14 cellular contexts compared by ENCODE assay signal in genomic region chr19:35449347-35450043, GRCh38. TPM values are rescaled to one million over a fixed set of nuclear protein-coding genes. Genes with fewer than 3 reads are reported as not detected.
A peak's percentile ranks its signal among the peaks of the same experiment; 100 is the strongest.
DNase-seq lines count a peak whose midpoint lies in the region; ATAC-seq and TF ChIP-seq lines count a peak whose summit lies in the region.
"Had no signal": no experiment of that assay in that cellular context is flagged by ENCODE, and none has a peak within 500 bp of the region (broad histone marks: within the 10 kb centered on the region; RNA-seq: fewer than 3 reads in every experiment).

No MANE protein-coding gene starts in this region.

- WGBS in stomach, 5 donors: 45 to 69% (median 60%) methylated on average over 19 to 27 of the region's 27 CpGs

- peak; percentile 24 to 35 for DNase-seq in SHP77 (lab: John Stamatoyannopoulos, UW)
- DNase-seq in SHP77 treated with DMSO at 0.1 percent for 48 hours (lab: John Stamatoyannopoulos, UW): no peak
- peak; percentile 6 for DNase-seq in NCI-H1436 treated with DMSO at 0.1 percent for 48 hours (lab: John Stamatoyannopoulos, UW)
- peak; percentile 38 for DNase-seq in stomach
- DNase-seq in putamen (ENCODE audit: low spot score): no peak
- DNase-seq in activated naive CD4-positive, alpha-beta T cell (lab: John Stamatoyannopoulos, UW): no peak
- DNase-seq: activated CD4-positive, alpha-beta T cell treated with anti-CD3 and anti-CD28 coated beads for 4 hours; NCI-H2081 treated with DMSO at 0.1 percent for 48 hours had no signal

- H3K9me3 Mint-ChIP-seq in dendritic cell treated with granulocyte-macrophage colony-stimulating factor and Interleukin-4, amounts not matched to agents 40 ng/mL and 50 ng/mL, for 4 days: no peaks in the 10 kb centered on the region

- H3K27me3 Mint-ChIP-seq in dendritic cell treated with granulocyte-macrophage colony-stimulating factor and Interleukin-4, amounts not matched to agents 40 ng/mL and 50 ng/mL, for 4 days: peaks cover 29% of the 10 kb centered on the region

- peak overlapping the region in 2 of 4 donors; percentile 24 to 34 for H3K4me3 ChIP-seq in stomach
- H3K4me3 ChIP-seq: thoracic aorta had no signal

- H3K4me1 Mint-ChIP-seq in dendritic cell treated with granulocyte-macrophage colony-stimulating factor and Interleukin-4, amounts not matched to agents 40 ng/mL and 50 ng/mL, for 4 days (ENCODE audit: low read depth): peaks cover 72% of the 10 kb centered on the region
- H3K4me1 Mint-ChIP-seq: brain had no signal

- intact Hi-C loops in dendritic cell treated with granulocyte-macrophage colony-stimulating factor and Interleukin-4, amounts not matched to agents 40 ng/mL and 50 ng/mL, for 4 days (cut with micrococcal nuclease): loop anchor here (2.0 kb wide), 1 partner anchor 13 kb away; no protein-coding TSS in a partner anchor
- intact Hi-C loops in stomach (cut with DNase I; ENCODE audit: low total_unique reads): no loop called here

- H3K27ac ChIP-seq in stomach: peak overlapping the region in 2 of 5 donors; percentile 62 to 77
- H3K27ac ChIP-seq: thoracic aorta had no signal

- no peak for ATAC-seq in GM18907 (IDR thresholded peaks at IDR 0.05; ENCODE audit: unreplicated experiment)

- no peak for TF ChIP-seq POLR2A in stomach (IDR thresholded peaks at IDR 0.05)

- peak overlapping the region; percentile 87 for H3K27ac Mint-ChIP-seq in dendritic cell treated with granulocyte-macrophage colony-stimulating factor and Interleukin-4, amounts not matched to agents 40 ng/mL and 50 ng/mL, for 4 days
- H3K27ac Mint-ChIP-seq: brain had no signal

- H3K4me3 Mint-ChIP-seq in dendritic cell treated with granulocyte-macrophage colony-stimulating factor and Interleukin-4, amounts not matched to agents 40 ng/mL and 50 ng/mL, for 4 days: peak overlapping the region; percentile 18
- H3K4me3 Mint-ChIP-seq: brain had no signal

- no peak for TF ChIP-seq EP300 in stomach (IDR thresholded peaks at IDR 0.05)

- peaks cover 0 to 39% (median 16%) of the 10 kb centered on the region in 4 donors for H3K4me1 ChIP-seq in stomach

- H3K36me3 Mint-ChIP-seq in dendritic cell treated with granulocyte-macrophage colony-stimulating factor and Interleukin-4, amounts not matched to agents 40 ng/mL and 50 ng/mL, for 4 days (ENCODE audit: low read depth): no peaks in the 10 kb centered on the region
- H3K36me3 Mint-ChIP-seq: brain had no signal

- H3K36me3 ChIP-seq in stomach: no peaks in the 10 kb centered on the region
- H3K36me3 ChIP-seq: thoracic aorta had no signal

- H3K27me3 ChIP-seq in stomach: peaks cover 0 to 11% (median 3%) of the 10 kb centered on the region in 3 donors

- TF ChIP-seq CTCF in stomach (IDR thresholded peaks at IDR 0.05): no peak

- H3K9me3 ChIP-seq in stomach: no peaks in the 10 kb centered on the region
- H3K9me3 ChIP-seq: thoracic aorta had no signal

RNA-seq across cellular contexts. Expression of gene FFAR2, which starts 1.4 kb away (rescaled TPM):
- 1 to 10 TPM in 1 of 5 donors, not detected in 4; 1.4 TPM for total RNA-seq in stomach
- under 1 TPM; 0.35 to 0.62 (median 0.46) TPM for polyA plus RNA-seq in stomach
- total RNA-seq: endothelial cell of umbilical vein, renal cortical epithelial cell had no signal
- polyA plus RNA-seq: endothelial cell of umbilical vein had no signal

RNA-seq across cellular contexts. Expression of gene KRTDAP, which starts 40.8 kb away (rescaled TPM):
- not detected for total RNA-seq in stomach
- 1 to 10 TPM in 2 of 3 donors, not detected in 1; 2.3 to 3.0 TPM for polyA plus RNA-seq in stomach
- total RNA-seq: endothelial cell of umbilical vein, renal cortical epithelial cell had no signal
- polyA plus RNA-seq: endothelial cell of umbilical vein had no signal

Comparison
In these comparisons a context has a peak if more than half of its experiments do, and no peak if none do; other contexts are left out.
1. DNase-seq: peak in SHP77 (2 of 2), NCI-H1436 treated with DMSO at 0.1 percent for 48 hours (single experiment) and stomach (single experiment); none in SHP77 treated with DMSO at 0.1 percent for 48 hours (single experiment), putamen (single experiment) and activated naive CD4-positive, alpha-beta T cell (0 of 4).